In genomic region chr9:23309800-23310199, GRCh38 we compare ENCODE assay signal across 28 cellular contexts.
"Had no signal": no experiment of that assay in that cellular context is flagged by ENCODE, and none has a peak within 500 bp of the region (broad histone marks: within the 10 kb centered on the region; RNA-seq: fewer than 3 reads in every experiment).

No MANE protein-coding gene starts in this region.

- H3K9me3 ChIP-seq: adrenal gland, body of pancreas, breast epithelium, SJCRH30 had no signal

- DNase-seq: activated CD4-positive, alpha-beta T cell treated with anti-CD3 and anti-CD28 coated beads, Interleukin-2, amount 10 ng/mL, durations not matched to agents 24 days and 14 days; activated CD4-positive, alpha-beta T cell treated with anti-CD3 and anti-CD28 coated beads, Interleukin-2, amount 50 U/mL, for 4 hours; activated CD8-positive, alpha-beta T cell treated with anti-CD3 and anti-CD28 coated beads for 36 hours; activated effector memory CD4-positive, alpha-beta T cell treated with anti-CD3 and anti-CD28 coated beads, Interleukin-2, amount 50 U/mL, for 16 hours; activated naive CD4-positive, alpha-beta T cell treated with Interleukin-2 at 50 U/mL for 16 hours; activated naive CD8-positive, alpha-beta T cell treated with anti-CD3 and anti-CD28 coated beads, Interleukin-2, amount 10 ng/mL, durations not matched to agents 7 days and 5 days; activated T-cell treated with anti-CD3 and anti-CD28 coated beads, Interleukin-2, amount 50 U/mL, for 1 hour; activated T-cell treated with anti-CD3 and anti-CD28 coated beads, Interleukin-2, amount 50 U/mL, for 72 hours; adrenal gland; body of pancreas; NCI-H1048; NCI-H1105 treated with DMSO at 0.1 percent for 48 hours; NCI-H1436; NCI-H187; NCI-H2171 treated with DMSO at 0.1 percent for 48 hours; NCI-H2227 treated with DMSO at 0.1 percent for 48 hours; NCI-H446 treated with DMSO at 0.1 percent for 48 hours; NCI-H524; NCI-H774; SHP77; SJCRH30; T1000 had no signal

- H3K27ac ChIP-seq: adrenal gland, body of pancreas, breast epithelium, SJCRH30, SK-N-MC had no signal

- H3K36me3 ChIP-seq: adrenal gland, breast epithelium, SJCRH30 had no signal

- H3K4me1 ChIP-seq: adrenal gland, body of pancreas, breast epithelium, SJCRH30 had no signal

- ATAC-seq: activated CD8-positive, alpha-beta T cell treated with anti-CD3 and anti-CD28 coated beads for 36 hours; activated T-cell treated with anti-CD3 and anti-CD28 coated beads, Interleukin-2, amount 50 U/mL, for 72 hours; activated T-helper 17 cell treated with anti-CD3 and anti-CD28 coated beads, Interleukin-2, amount 50 U/mL, for 72 hours; body of pancreas; K562; Panc1 had no signal

- FAIRE-seq: astrocyte, K562 had no signal

- H3K27me3 ChIP-seq: adrenal gland, body of pancreas, breast epithelium, SJCRH30 had no signal

- H3K4me3 ChIP-seq: adrenal gland, body of pancreas, breast epithelium, K562, SJCRH30, SK-N-MC had no signal
